8 cellular contexts compared by ENCODE assay signal in the genomic region with DNA sequence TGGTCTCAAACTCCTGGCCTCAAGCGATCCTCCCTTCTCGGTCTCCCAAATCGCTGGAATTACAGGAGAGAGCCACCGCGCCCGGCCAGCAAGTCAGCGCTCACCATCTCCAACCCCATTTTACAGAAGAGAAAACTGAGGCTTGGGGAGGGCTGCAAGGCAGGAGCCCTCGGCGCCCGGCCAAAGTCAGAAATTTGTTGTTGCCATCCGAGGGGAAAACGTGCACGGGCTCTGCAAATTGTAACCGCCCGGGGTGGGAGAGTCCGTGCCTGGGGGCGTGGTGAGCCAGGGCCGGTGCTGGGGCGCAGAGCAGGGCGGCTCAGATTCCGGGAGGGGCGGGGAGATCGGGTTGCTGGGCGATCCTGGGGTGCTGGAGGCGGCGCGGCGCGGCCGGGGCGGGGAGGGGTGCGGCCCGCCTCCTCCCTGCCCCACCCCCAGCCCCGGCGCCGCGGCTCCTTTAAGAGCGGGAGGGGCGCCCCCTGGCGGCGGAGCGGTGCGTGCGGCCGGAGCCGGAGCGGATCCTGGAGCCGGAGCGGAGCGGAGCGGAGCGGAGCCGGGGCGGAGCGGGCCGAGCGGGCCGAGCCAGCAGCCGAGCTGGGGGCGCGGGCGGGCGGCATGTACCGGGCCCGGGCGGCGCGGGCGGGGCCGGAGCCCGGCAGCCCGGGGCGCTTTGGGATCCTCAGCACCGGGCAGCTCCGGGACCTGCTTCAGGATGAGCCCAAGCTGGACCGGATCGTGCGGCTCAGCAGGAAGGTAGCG. TPM values are rescaled to one million over a fixed set of nuclear protein-coding genes. Genes with fewer than 3 reads are reported as not detected.
DNase-seq lines count a peak whose midpoint lies in the region; ATAC-seq and TF ChIP-seq lines count a peak whose summit lies in the region.

Gene VPS37D (plus strand): TSS at position 488 of the 759 bp plus-strand sequence. CDS start 128 bp downstream, at position 616.

- peaks cover 9% of the 10 kb centered on the region for H3K27me3 ChIP-seq in foreskin keratinocyte
- no peaks in the 10 kb centered on the region for H3K27me3 ChIP-seq in neuron (ENCODE audit: insufficient read depth, low read length)
- H3K27me3 ChIP-seq in stomach smooth muscle (ENCODE audit: control insufficient read depth in 1 of 2, insufficient read depth in 2 of 2, low read length in 2 of 2): peaks cover 4 to 5% of the 10 kb centered on the region in 2 donors

- H3K4me3 ChIP-seq in neuron (ENCODE audit: low read length) (peak within 1 kb of the TSS; percentile 99), stomach smooth muscle (ENCODE audit: low read length in 2 of 2) (peak within 1 kb of the TSS; percentile 57 to 74)

- H2AFZ ChIP-seq in neuron (ENCODE audit: low read depth, low read length): peak within 1 kb of the TSS; percentile 86

- DNase-seq in DMS53 treated with DMSO at 0.1 percent for 48 hours (lab: John Stamatoyannopoulos, UW; ENCODE audit: unreplicated experiment) (peak; percentile 74), KG1 (lab: John Stamatoyannopoulos, UW) (peak; percentile 68), RPMI7951 (ENCODE audit: low read depth) (peak; percentile 89), foreskin keratinocyte (peak; percentile 34 to 61)
- DNase-seq in activated effector memory CD4-positive, alpha-beta T cell treated with anti-CD3 and anti-CD28 coated beads, Interleukin-2, amount 50 U/mL, for 16 hours: peak; percentile 98

- peak within 1 kb of the TSS; percentile 51 to 58 for H3K9ac ChIP-seq in stomach smooth muscle (ENCODE audit: low read length in 2 of 2)

- ATAC-seq in GM21717 (IDR thresholded peaks at IDR 0.05; ENCODE audit: unreplicated experiment) (peak; percentile 87), foreskin keratinocyte (peak; percentile 92)

- H3K27ac ChIP-seq in foreskin keratinocyte (no peak within 1 kb of the TSS), stomach smooth muscle (ENCODE audit: low read length) (no peak within 1 kb of the TSS)

- peak; percentile 99 for TF ChIP-seq CTCF in foreskin keratinocyte (conservative IDR thresholded peaks at IDR 0.05)

- no peaks in the 10 kb centered on the region for H3K4me1 ChIP-seq in foreskin keratinocyte
- peaks cover 12% of the 10 kb centered on the region for H3K4me1 ChIP-seq in neuron (ENCODE audit: insufficient read depth, low read length)
- peaks cover 11% of the 10 kb centered on the region for H3K4me1 ChIP-seq in stomach smooth muscle (ENCODE audit: control insufficient read depth, insufficient read depth, low read length)

- H3K9me3 ChIP-seq in neuron (ENCODE audit: low read length): no peaks in the 10 kb centered on the region
- no peaks in the 10 kb centered on the region for H3K9me3 ChIP-seq in stomach smooth muscle (ENCODE audit: control insufficient read depth in 2 of 2, low read length in 2 of 2)

- peaks cover 6% of the 10 kb centered on the region for H3K36me3 ChIP-seq in neuron (ENCODE audit: insufficient read depth, low read length)
- no peaks in the 10 kb centered on the region for H3K36me3 ChIP-seq in stomach smooth muscle (ENCODE audit: control insufficient read depth in 2 of 2, insufficient read depth in 2 of 2, low read length in 2 of 2)

RNA-seq across cellular contexts. Expression of gene VPS37D, which starts in this region (rescaled TPM):
- total RNA-seq in RPMI7951 (2014; rRNA removed; shearing (Covaris generic)): 2.0 and 2.1 TPM in 2 replicates
- 1.4 and 2.1 TPM in 2 replicates for total RNA-seq in foreskin keratinocyte
- polyA plus RNA-seq in foreskin keratinocyte: 1.4 and 2.5 TPM in 2 replicates

Comparison
In these comparisons a context has a peak if more than half of its experiments do, and no peak if none do; other contexts are left out.
1. DNase-seq: peak in every context shown above with its lines; median percentile 98 in activated effector memory CD4-positive, alpha-beta T cell treated with anti-CD3 and anti-CD28 coated beads, Interleukin-2, amount 50 U/mL, for 16 hours; 89 in RPMI7951; 74 in DMS53 treated with DMSO at 0.1 percent for 48 hours; 68 in KG1; 48 in foreskin keratinocyte.